8 cellular contexts compared by ENCODE assay signal in the genomic region with DNA sequence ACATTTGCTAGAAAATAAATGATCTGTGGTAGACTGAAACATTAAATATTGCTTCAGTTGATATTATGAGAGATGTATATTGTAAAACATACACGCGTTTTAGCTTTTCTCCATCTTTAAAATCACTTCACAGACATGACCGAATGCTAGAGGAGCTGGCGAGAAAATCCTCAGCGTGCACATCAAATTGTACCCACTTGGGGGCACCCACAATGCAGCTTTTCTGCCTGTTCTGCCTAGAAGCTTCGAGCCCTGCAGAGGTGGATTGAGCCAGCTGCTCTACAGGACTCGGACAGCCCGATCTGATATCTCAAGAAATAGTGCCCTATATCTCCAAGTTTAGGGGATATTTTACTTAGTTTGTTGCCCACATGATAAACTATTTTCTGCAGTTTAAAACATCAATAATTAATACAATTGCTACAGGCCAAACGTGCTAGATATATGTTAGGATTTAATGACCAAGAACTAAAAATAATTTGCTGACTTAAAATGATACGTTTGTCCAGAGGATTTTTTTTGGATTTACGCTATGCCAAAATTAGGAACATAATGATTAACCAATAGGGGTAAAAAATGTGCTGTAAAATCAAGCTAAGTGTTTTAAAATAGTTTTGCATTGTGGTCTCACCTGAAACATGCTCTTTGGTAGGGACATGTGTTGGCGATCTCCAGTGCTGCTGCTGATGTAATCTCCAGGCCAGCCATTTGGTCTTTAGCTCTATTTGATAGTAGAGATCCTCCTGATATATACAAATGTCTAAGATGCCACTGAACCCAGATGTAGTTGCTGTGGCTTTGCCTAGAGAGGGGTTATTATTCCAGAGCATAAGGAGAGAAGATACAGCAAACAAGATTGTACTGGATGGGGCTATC. TPM values are rescaled to one million over a fixed set of nuclear protein-coding genes. Genes with fewer than 3 reads are reported as not detected.
DNase-seq lines count a peak whose midpoint lies in the region; ATAC-seq, FAIRE-seq and TF ChIP-seq lines count a peak whose summit lies in the region.

No MANE protein-coding gene starts in this region.

- no peaks in the 10 kb centered on the region for H3K4me1 ChIP-seq in liver (ENCODE audit: control insufficient read depth in 4 of 4, insufficient read depth in 4 of 4, low read length in 3 of 4)

- TF ChIP-seq RAD21 in liver (IDR thresholded peaks at IDR 0.05) = peak; percentile 73 to 82

- no peaks in the 10 kb centered on the region for H3K36me3 ChIP-seq in bronchial epithelial cell (ENCODE audit: control insufficient read depth, insufficient read depth, low read length)
- H3K36me3 ChIP-seq in liver (ENCODE audit: control insufficient read depth in 4 of 4, insufficient read depth in 3 of 4, low read depth in 1 of 4, low read length in 3 of 4) = no peaks in the 10 kb centered on the region

- no peak overlapping the region for H3K4me3 ChIP-seq in bronchial epithelial cell (ENCODE audit: low read depth, low read length)
- H3K4me3 ChIP-seq in liver (ENCODE audit: low read depth in 1 of 3, low read length in 3 of 3) = no peak overlapping the region

- TF ChIP-seq CTCF in bronchial epithelial cell (IDR thresholded peaks at IDR 0.05; ENCODE audit: insufficient read depth, low read length, severe bottlenecking) (peak; percentile 60), liver (IDR thresholded peaks at IDR 0.05; ENCODE audit: low read depth, low read length, missing input control) (peak; percentile 53)

- no peak overlapping the region for H3K27ac ChIP-seq in liver (ENCODE audit: low read depth in 1 of 2, low read length in 2 of 2)

- peaks cover 0 to 5% (median 2%) of the 10 kb centered on the region in 4 donors for H3K9me3 ChIP-seq in liver (ENCODE audit: control insufficient read depth in 4 of 4, low read length in 3 of 4)

- DNase-seq in SIG-M5 treated with dmso at 0.1 percent for 504 hours (lab: John Stamatoyannopoulos, UW; ENCODE audit: unreplicated experiment) (peak; percentile 68), SIG-M5 (lab: John Stamatoyannopoulos, UW) (no peak), NCI-H146 (lab: John Stamatoyannopoulos, UW) (peak; percentile 63), T-helper 9 cell (peak; percentile 10), bronchial epithelial cell (ENCODE audit: low read depth) (peak; percentile 40)
- DNase-seq in stimulated activated CD8-positive, alpha-beta memory T cell treated with anti-CD3 and anti-CD28 coated beads, Interleukin-4, amount 100 ng/mL, for 24 hours (ENCODE audit: low read depth) = peak; percentile 38

- H3K27me3 ChIP-seq in bronchial epithelial cell (ENCODE audit: control insufficient read depth, insufficient read depth, low read length) = no peaks in the 10 kb centered on the region
- H3K27me3 ChIP-seq in liver (ENCODE audit: control insufficient read depth in 4 of 4, insufficient read depth in 4 of 4, low read length in 3 of 4) = peaks cover 0 to 6% (median 0%) of the 10 kb centered on the region in 4 donors

- no peak overlapping the region for H3K9ac ChIP-seq in liver (ENCODE audit: low read depth in 1 of 2, low read length in 2 of 2)

- FAIRE-seq in bronchial epithelial cell (lab: Jason Lieb, UNC) = no peak

- ATAC-seq in HG02588 (IDR thresholded peaks at IDR 0.05; ENCODE audit: unreplicated experiment) = peak; percentile 84

- 37% methylated on average over 12 of the region's 12 CpGs for WGBS in liver

TF ChIP-seq in liver, 16 proteins besides CTCF, POLR2A, EP300 and RAD21:
- TF ChIP-seq, protein P1, sequence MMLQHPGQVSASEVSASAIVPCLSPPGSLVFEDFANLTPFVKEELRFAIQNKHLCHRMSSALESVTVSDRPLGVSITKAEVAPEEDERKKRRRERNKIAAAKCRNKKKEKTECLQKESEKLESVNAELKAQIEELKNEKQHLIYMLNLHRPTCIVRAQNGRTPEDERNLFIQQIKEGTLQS (IDR thresholded peaks at IDR 0.05) = no peak
- no peak for TF ChIP-seq EGR1 (IDR thresholded peaks at IDR 0.05; ENCODE audit: low read depth in 2 of 2)
- no peak for TF ChIP-seq RXRA (IDR thresholded peaks at IDR 0.05)
- TF ChIP-seq, protein P2, sequence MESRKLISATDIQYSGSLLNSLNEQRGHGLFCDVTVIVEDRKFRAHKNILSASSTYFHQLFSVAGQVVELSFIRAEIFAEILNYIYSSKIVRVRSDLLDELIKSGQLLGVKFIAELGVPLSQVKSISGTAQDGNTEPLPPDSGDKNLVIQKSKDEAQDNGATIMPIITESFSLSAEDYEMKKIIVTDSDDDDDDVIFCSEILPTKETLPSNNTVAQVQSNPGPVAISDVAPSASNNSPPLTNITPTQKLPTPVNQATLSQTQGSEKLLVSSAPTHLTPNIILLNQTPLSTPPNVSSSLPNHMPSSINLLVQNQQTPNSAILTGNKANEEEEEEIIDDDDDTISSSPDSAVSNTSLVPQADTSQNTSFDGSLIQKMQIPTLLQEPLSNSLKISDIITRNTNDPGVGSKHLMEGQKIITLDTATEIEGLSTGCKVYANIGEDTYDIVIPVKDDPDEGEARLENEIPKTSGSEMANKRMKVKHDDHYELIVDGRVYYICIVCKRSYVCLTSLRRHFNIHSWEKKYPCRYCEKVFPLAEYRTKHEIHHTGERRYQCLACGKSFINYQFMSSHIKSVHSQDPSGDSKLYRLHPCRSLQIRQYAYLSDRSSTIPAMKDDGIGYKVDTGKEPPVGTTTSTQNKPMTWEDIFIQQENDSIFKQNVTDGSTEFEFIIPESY (IDR thresholded peaks at IDR 0.05) = no peak
- TF ChIP-seq FOXA2 (IDR thresholded peaks at IDR 0.05) = no peak
- TF ChIP-seq YY1 (IDR thresholded peaks at IDR 0.05) = no peak
- TF ChIP-seq REST (IDR thresholded peaks at IDR 0.05) = no peak
- TF ChIP-seq HNF4A (conservative IDR thresholded peaks at IDR 0.05) = no peak
- no peak for TF ChIP-seq TAF1 (conservative IDR thresholded peaks at IDR 0.05)
- no peak for TF ChIP-seq NR2F2 (IDR thresholded peaks at IDR 0.05)
- TF ChIP-seq SP1 (IDR thresholded peaks at IDR 0.05) = no peak

RNA-seq across cellular contexts. Expression of gene ATP5MC3, which starts 22.3 kb away (rescaled TPM):
- total RNA-seq in bronchial epithelial cell = 76.1 and 80.3 TPM in 2 replicates
- 100 to 1,000 TPM in 1 of 2 donors, 10 to 100 TPM in 1; 95.2 to 102 TPM for total RNA-seq in liver
- 100 to 1,000 TPM; 352 to 403 TPM for polyA plus RNA-seq in liver

RNA-seq across cellular contexts. Expression of gene ATF2, which starts 35.9 kb away (rescaled TPM):
- 26.1 and 32.1 TPM in 2 replicates for total RNA-seq in bronchial epithelial cell
- total RNA-seq in liver = 10 to 100 TPM; 23.1 to 34.0 TPM
- 10 to 100 TPM; 10.4 to 11.2 TPM for polyA plus RNA-seq in liver
